In the genomic region with DNA sequence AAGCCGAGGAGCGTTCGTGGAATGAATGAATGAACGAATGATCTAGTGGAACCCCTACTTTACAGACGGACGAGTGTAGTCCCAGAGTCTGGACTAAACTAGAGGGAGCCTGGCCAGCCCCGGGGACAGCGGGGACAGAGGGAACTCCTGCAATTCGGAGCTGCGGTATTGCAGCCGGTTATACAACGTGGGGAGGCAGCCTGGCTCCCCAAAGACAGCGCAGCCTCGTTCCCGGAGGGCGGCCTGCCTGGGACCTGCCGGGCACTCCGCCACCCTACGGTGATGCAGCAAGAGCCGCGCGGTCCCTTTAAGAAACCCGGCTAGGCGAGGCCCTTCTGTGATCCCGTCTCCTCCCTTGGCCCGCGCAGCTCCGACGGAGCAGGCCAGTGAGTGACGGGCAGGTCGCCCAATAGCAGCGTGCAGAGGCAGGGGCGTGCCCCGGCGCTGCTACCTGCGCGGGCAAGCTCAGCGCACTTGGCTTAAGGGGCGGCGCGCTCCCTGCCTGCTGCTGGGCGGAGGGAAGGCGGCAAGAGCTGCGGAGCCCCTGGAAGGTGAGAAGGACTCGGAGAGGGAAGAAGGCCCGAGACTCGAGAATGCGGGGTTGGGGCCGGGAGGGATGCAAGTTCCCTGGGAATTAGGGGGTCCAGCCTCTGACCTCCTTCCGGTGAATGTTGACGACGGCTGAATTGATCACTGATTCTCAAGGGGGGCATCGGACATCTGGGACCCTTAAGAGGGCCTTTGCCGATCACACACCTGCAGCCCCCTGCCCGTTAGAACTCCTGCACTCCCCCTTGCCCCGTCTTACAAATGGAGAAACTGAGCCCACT, we compare ENCODE assay signal across 1 cellular context.
TF ChIP-seq lines count a peak whose summit lies in the region.

A gene with protein sequence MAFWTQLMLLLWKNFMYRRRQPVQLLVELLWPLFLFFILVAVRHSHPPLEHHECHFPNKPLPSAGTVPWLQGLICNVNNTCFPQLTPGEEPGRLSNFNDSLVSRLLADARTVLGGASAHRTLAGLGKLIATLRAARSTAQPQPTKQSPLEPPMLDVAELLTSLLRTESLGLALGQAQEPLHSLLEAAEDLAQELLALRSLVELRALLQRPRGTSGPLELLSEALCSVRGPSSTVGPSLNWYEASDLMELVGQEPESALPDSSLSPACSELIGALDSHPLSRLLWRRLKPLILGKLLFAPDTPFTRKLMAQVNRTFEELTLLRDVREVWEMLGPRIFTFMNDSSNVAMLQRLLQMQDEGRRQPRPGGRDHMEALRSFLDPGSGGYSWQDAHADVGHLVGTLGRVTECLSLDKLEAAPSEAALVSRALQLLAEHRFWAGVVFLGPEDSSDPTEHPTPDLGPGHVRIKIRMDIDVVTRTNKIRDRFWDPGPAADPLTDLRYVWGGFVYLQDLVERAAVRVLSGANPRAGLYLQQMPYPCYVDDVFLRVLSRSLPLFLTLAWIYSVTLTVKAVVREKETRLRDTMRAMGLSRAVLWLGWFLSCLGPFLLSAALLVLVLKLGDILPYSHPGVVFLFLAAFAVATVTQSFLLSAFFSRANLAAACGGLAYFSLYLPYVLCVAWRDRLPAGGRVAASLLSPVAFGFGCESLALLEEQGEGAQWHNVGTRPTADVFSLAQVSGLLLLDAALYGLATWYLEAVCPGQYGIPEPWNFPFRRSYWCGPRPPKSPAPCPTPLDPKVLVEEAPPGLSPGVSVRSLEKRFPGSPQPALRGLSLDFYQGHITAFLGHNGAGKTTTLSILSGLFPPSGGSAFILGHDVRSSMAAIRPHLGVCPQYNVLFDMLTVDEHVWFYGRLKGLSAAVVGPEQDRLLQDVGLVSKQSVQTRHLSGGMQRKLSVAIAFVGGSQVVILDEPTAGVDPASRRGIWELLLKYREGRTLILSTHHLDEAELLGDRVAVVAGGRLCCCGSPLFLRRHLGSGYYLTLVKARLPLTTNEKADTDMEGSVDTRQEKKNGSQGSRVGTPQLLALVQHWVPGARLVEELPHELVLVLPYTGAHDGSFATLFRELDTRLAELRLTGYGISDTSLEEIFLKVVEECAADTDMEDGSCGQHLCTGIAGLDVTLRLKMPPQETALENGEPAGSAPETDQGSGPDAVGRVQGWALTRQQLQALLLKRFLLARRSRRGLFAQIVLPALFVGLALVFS (N-terminal part only) (plus strand): TSS at position 462 of the 830 bp plus-strand sequence. CDS start 1,255 bp downstream, outside the sequence.

TF ChIP-seq in HepG2, 621 proteins besides CTCF, POLR2A, EP300 and RAD21 (continued from another document and continues in another):
- TF ChIP-seq, protein P1, sequence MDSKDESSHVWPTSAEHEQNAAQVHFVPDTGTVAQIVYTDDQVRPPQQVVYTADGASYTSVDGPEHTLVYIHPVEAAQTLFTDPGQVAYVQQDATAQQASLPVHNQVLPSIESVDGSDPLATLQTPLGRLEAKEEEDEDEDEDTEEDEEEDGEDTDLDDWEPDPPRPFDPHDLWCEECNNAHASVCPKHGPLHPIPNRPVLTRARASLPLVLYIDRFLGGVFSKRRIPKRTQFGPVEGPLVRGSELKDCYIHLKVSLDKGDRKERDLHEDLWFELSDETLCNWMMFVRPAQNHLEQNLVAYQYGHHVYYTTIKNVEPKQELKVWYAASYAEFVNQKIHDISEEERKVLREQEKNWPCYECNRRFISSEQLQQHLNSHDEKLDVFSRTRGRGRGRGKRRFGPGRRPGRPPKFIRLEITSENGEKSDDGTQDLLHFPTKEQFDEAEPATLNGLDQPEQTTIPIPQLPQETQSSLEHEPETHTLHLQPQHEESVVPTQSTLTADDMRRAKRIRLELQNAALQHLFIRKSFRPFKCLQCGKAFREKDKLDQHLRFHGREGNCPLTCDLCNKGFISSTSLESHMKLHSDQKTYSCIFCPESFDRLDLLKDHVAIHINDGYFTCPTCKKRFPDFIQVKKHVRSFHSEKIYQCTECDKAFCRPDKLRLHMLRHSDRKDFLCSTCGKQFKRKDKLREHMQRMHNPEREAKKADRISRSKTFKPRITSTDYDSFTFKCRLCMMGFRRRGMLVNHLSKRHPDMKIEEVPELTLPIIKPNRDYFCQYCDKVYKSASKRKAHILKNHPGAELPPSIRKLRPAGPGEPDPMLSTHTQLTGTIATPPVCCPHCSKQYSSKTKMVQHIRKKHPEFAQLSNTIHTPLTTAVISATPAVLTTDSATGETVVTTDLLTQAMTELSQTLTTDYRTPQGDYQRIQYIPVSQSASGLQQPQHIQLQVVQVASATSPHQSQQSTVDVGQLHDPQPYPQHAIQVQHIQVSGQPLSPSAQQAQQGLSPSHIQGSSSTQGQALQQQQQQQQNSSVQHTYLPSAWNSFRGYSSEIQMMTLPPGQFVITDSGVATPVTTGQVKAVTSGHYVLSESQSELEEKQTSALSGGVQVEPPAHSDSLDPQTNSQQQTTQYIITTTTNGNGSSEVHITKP (CRISPR knock-in tag; IDR thresholded peaks at IDR 0.05; ENCODE audit: low read depth): 0 out of 2 replicates have a peak, but pooled peaks have one; percentile 49
- TF ChIP-seq ZNF329 (CRISPR knock-in tag; IDR thresholded peaks at IDR 0.05; ENCODE audit: low read depth) (0 out of 2 replicates have a peak, but pooled peaks have one; percentile 37), RBM39 (IDR thresholded peaks at IDR 0.05; ENCODE audit: low read depth, low read length, poor library complexity, severe bottlenecking) (peak; percentile 61), ZNF614 (CRISPR knock-in tag; IDR thresholded peaks at IDR 0.05; ENCODE audit: borderline replicate concordance) (peak; percentile 46; the same call in 1 of the 2 replicates), ZNF33B (CRISPR knock-in tag; IDR thresholded peaks at IDR 0.05) (peak; percentile 40; the same call in 1 of the 2 replicates), ZNF24 (IDR thresholded peaks at IDR 0.05) (peak; percentile 78), HOXA3 (CRISPR knock-in tag; IDR thresholded peaks at IDR 0.05) (peak; percentile 60; the same call in 1 of the 2 replicates), ZNF430 (CRISPR knock-in tag; IDR thresholded peaks at IDR 0.05) (0 out of 2 replicates have a peak, but pooled peaks have one; percentile 76), ZC3H4 (CRISPR knock-in tag; IDR thresholded peaks at IDR 0.05; ENCODE audit: borderline replicate concordance) (no peak), SOX13 (IDR thresholded peaks at IDR 0.05) (no peak), SOX13 (CRISPR knock-in tag; conservative IDR thresholded peaks at IDR 0.05 in 1 of 2, IDR thresholded peaks at IDR 0.05 in 1 of 2) (peak; percentile 32 to 94; a peak in 2 of 4 replicates), ZSCAN21 (CRISPR knock-in tag; IDR thresholded peaks at IDR 0.05; ENCODE audit: borderline replicate concordance) (peak; percentile 57; the same call in 1 of the 2 replicates), HDAC2 (CRISPR knock-in tag; IDR thresholded peaks at IDR 0.05) (peak; percentile 60; the same call in 1 of the 2 replicates), FOXK1 (CRISPR knock-in tag; IDR thresholded peaks at IDR 0.05; ENCODE audit: borderline replicate concordance, low read depth) (peak; percentile 49; the same call in 1 of the 2 replicates), ELF4 (CRISPR knock-in tag; IDR thresholded peaks at IDR 0.05; ENCODE audit: borderline replicate concordance) (no peak), MYC (CRISPR knock-in tag; IDR thresholded peaks at IDR 0.05; ENCODE audit: borderline replicate concordance) (peak; percentile 16; the same call in 1 of the 2 replicates), MED8 (CRISPR knock-in tag; IDR thresholded peaks at IDR 0.05; ENCODE audit: insufficient replicate concordance) (no peak), SPEN (CRISPR knock-in tag; IDR thresholded peaks at IDR 0.05; ENCODE audit: low read depth) (peak; percentile 67), SALL1 (CRISPR knock-in tag; IDR thresholded peaks at IDR 0.05) (peak; percentile 66; the same call in 1 of the 2 replicates), PITX1 (CRISPR knock-in tag; IDR thresholded peaks at IDR 0.05) (peak; percentile 85), ZNF121 (CRISPR knock-in tag; IDR thresholded peaks at IDR 0.05) (peak; percentile 82), SOX6 (IDR thresholded peaks at IDR 0.05) (no peak), SOX6 (CRISPR knock-in tag; IDR thresholded peaks at IDR 0.05) (peak; percentile 36; the same call in 1 of the 2 replicates)
- TF ChIP-seq, protein P2, sequence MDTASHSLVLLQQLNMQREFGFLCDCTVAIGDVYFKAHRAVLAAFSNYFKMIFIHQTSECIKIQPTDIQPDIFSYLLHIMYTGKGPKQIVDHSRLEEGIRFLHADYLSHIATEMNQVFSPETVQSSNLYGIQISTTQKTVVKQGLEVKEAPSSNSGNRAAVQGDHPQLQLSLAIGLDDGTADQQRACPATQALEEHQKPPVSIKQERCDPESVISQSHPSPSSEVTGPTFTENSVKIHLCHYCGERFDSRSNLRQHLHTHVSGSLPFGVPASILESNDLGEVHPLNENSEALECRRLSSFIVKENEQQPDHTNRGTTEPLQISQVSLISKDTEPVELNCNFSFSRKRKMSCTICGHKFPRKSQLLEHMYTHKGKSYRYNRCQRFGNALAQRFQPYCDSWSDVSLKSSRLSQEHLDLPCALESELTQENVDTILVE (CRISPR knock-in tag; IDR thresholded peaks at IDR 0.05): peak; percentile 33; the same call in 1 of the 2 replicates
- TF ChIP-seq, protein P3, sequence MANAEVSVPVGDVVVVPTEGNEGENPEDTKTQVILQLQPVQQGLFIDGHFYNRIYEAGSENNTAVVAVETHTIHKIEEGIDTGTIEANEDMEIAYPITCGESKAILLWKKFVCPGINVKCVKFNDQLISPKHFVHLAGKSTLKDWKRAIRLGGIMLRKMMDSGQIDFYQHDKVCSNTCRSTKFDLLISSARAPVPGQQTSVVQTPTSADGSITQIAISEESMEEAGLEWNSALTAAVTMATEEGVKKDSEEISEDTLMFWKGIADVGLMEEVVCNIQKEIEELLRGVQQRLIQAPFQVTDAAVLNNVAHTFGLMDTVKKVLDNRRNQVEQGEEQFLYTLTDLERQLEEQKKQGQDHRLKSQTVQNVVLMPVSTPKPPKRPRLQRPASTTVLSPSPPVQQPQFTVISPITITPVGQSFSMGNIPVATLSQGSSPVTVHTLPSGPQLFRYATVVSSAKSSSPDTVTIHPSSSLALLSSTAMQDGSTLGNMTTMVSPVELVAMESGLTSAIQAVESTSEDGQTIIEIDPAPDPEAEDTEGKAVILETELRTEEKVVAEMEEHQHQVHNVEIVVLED (CRISPR knock-in tag; IDR thresholded peaks at IDR 0.05; ENCODE audit: borderline replicate concordance): peak; percentile 70
- TF ChIP-seq, protein P4, sequence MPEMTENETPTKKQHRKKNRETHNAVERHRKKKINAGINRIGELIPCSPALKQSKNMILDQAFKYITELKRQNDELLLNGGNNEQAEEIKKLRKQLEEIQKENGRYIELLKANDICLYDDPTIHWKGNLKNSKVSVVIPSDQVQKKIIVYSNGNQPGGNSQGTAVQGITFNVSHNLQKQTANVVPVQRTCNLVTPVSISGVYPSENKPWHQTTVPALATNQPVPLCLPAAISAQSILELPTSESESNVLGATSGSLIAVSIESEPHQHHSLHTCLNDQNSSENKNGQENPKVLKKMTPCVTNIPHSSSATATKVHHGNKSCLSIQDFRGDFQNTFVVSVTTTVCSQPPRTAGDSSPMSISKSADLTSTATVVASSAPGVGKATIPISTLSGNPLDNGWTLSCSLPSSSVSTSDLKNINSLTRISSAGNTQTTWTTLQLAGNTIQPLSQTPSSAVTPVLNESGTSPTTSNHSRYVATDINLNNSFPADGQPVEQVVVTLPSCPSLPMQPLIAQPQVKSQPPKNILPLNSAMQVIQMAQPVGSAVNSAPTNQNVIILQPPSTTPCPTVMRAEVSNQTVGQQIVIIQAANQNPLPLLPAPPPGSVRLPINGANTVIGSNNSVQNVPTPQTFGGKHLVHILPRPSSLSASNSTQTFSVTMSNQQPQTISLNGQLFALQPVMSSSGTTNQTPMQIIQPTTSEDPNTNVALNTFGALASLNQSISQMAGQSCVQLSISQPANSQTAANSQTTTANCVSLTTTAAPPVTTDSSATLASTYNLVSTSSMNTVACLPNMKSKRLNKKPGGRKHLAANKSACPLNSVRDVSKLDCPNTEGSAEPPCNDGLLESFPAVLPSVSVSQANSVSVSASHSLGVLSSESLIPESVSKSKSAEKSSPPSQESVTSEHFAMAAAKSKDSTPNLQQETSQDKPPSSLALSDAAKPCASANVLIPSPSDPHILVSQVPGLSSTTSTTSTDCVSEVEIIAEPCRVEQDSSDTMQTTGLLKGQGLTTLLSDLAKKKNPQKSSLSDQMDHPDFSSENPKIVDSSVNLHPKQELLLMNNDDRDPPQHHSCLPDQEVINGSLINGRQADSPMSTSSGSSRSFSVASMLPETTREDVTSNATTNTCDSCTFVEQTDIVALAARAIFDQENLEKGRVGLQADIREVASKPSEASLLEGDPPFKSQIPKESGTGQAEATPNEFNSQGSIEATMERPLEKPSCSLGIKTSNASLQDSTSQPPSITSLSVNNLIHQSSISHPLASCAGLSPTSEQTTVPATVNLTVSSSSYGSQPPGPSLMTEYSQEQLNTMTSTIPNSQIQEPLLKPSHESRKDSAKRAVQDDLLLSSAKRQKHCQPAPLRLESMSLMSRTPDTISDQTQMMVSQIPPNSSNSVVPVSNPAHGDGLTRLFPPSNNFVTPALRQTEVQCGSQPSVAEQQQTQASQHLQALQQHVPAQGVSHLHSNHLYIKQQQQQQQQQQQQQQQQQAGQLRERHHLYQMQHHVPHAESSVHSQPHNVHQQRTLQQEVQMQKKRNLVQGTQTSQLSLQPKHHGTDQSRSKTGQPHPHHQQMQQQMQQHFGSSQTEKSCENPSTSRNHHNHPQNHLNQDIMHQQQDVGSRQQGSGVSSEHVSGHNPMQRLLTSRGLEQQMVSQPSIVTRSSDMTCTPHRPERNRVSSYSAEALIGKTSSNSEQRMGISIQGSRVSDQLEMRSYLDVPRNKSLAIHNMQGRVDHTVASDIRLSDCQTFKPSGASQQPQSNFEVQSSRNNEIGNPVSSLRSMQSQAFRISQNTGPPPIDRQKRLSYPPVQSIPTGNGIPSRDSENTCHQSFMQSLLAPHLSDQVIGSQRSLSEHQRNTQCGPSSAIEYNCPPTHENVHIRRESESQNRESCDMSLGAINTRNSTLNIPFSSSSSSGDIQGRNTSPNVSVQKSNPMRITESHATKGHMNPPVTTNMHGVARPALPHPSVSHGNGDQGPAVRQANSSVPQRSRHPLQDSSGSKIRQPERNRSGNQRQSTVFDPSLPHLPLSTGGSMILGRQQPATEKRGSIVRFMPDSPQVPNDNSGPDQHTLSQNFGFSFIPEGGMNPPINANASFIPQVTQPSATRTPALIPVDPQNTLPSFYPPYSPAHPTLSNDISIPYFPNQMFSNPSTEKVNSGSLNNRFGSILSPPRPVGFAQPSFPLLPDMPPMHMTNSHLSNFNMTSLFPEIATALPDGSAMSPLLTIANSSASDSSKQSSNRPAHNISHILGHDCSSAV (CRISPR knock-in tag; IDR thresholded peaks at IDR 0.05; ENCODE audit: borderline replicate concordance): no peak
- TF ChIP-seq, protein P5, sequence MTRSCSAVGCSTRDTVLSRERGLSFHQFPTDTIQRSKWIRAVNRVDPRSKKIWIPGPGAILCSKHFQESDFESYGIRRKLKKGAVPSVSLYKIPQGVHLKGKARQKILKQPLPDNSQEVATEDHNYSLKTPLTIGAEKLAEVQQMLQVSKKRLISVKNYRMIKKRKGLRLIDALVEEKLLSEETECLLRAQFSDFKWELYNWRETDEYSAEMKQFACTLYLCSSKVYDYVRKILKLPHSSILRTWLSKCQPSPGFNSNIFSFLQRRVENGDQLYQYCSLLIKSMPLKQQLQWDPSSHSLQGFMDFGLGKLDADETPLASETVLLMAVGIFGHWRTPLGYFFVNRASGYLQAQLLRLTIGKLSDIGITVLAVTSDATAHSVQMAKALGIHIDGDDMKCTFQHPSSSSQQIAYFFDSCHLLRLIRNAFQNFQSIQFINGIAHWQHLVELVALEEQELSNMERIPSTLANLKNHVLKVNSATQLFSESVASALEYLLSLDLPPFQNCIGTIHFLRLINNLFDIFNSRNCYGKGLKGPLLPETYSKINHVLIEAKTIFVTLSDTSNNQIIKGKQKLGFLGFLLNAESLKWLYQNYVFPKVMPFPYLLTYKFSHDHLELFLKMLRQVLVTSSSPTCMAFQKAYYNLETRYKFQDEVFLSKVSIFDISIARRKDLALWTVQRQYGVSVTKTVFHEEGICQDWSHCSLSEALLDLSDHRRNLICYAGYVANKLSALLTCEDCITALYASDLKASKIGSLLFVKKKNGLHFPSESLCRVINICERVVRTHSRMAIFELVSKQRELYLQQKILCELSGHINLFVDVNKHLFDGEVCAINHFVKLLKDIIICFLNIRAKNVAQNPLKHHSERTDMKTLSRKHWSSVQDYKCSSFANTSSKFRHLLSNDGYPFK (CRISPR knock-in tag; IDR thresholded peaks at IDR 0.05; ENCODE audit: borderline replicate concordance): peak; percentile 65; the same call in 1 of the 2 replicates
